4 cellular contexts compared by ENCODE assay signal in the genomic region with DNA sequence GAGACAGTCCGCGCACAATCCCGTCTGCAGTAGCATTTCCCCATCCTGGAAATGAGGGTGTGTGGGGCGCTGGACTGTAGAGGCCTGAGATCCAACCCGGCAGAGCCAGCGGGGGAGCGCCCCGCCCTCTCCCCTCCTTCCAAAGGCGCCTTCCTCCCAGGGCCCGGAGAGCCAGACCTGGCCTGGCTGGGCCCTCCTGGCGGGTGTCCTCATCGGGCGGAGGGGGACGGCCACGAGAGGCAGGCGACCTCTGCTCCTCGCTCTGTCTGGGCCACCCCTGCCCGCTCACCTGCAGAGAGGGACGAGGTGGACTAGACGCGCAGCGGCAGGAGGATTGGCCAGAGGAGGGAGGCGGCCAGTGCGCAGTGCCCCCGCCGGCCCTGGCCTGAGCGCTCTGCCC. TPM values are rescaled to one million over a fixed set of nuclear protein-coding genes. Genes with fewer than 3 reads are reported as not detected.
"Had no signal": no experiment of that assay in that cellular context is flagged by ENCODE, and none has a peak within 500 bp of the region (broad histone marks: within the 10 kb centered on the region; RNA-seq: fewer than 3 reads in every experiment).

No MANE protein-coding gene starts in this region.

RNA-seq across cellular contexts. Expression of a gene that starts 28.5 kb away (rescaled TPM):
- total RNA-seq: LHCN-M2, M059J, MCF 10A, NCI-H460 had no signal

RNA-seq across cellular contexts. Expression of a gene that starts 40.3 kb away (rescaled TPM):
- total RNA-seq: LHCN-M2, M059J, MCF 10A, NCI-H460 had no signal

RNA-seq across cellular contexts. Expression of a gene that starts 49.9 kb away (rescaled TPM):
- total RNA-seq: LHCN-M2, M059J, MCF 10A, NCI-H460 had no signal
